Comparison of ENCODE assay signal across 8 cellular contexts in genomic region chr11:534592-535518, GRCh38. TPM values are rescaled to one million over a fixed set of nuclear protein-coding genes. Genes with fewer than 3 reads are reported as not detected.
DNase-seq lines count a peak whose midpoint lies in the region; ATAC-seq and TF ChIP-seq lines count a peak whose summit lies in the region.

No MANE protein-coding gene starts in this region.

- H3K4me1 ChIP-seq in ascending aorta (peaks cover 13 to 26% of the 10 kb centered on the region in 2 donors), spleen (peaks cover 29 to 64% (median 54%) of the 10 kb centered on the region in 6 donors)

- H3K9me3 ChIP-seq in ascending aorta (no peaks in the 10 kb centered on the region), iPS-18c (ENCODE audit: control insufficient read depth, insufficient read depth, low read length) (no peaks in the 10 kb centered on the region), spleen (no peaks in the 10 kb centered on the region)

- TF ChIP-seq CTCF in ascending aorta (IDR thresholded peaks at IDR 0.05) (no peak), spleen (IDR thresholded peaks at IDR 0.05 in 8 of 11, conservative IDR thresholded peaks at IDR 0.05 in 3 of 11) (no peak)

- H3K27ac ChIP-seq in ascending aorta (peak overlapping the region; percentile 3 to 34), spleen (peak overlapping the region in 7 of 8 donors; percentile 3 to 95 (median 65))

- H3K36me3 ChIP-seq in ascending aorta (peaks cover 23 to 27% of the 10 kb centered on the region in 2 donors), spleen (peaks cover 0 to 36% (median 26%) of the 10 kb centered on the region in 6 donors)

- no peak for TF ChIP-seq POLR2A in spleen (IDR thresholded peaks at IDR 0.05)

- WGBS in spleen, 5 donors, result 1 to 2% (median 2%) methylated on average over 37 to 113 of the region's 115 CpGs

- intact Hi-C loops in ascending aorta (cut with DNase I) (loop anchor here (1.0 to 2.0 kb wide), 4 partner anchors 25 to 41 kb away; partner anchors contain the start of genes LMNTD2, PHRF1, RASSF7 and RNH1), spleen (cut with DNase I; ENCODE audit: low total_unique reads) (no loop called here)

- peak; percentile 1 for ATAC-seq in GM21825 (IDR thresholded peaks at IDR 0.05; ENCODE audit: unreplicated experiment)
- ATAC-seq in HG02840 (IDR thresholded peaks at IDR 0.05; ENCODE audit: low FRiP score, unreplicated experiment), result no peak
- no peak for ATAC-seq in HG03460 (IDR thresholded peaks at IDR 0.05; ENCODE audit: unreplicated experiment)

- peak overlapping the region; percentile 92 to 94 for H3K4me3 ChIP-seq in ascending aorta
- H3K4me3 ChIP-seq in iPS-18c (ENCODE audit: insufficient read depth, low read depth, low read length), result peak overlapping the region; percentile 80
- peak overlapping the region; percentile 66 to 96 (median 76) for H3K4me3 ChIP-seq in spleen

- DNase-seq in DMS53 (lab: John Stamatoyannopoulos, UW) (peak; percentile 83), NCI-H526 (lab: John Stamatoyannopoulos, UW) (peak; percentile 46 to 87), ascending aorta (ENCODE audit: low spot score in 2 of 2) (no peak), spleen (peak; percentile 89)

- H3K27me3 ChIP-seq in ascending aorta (no peaks in the 10 kb centered on the region), spleen (replicated peaks in 1 of 7) (peaks cover 0 to 24% (median 0%) of the 10 kb centered on the region in 7 donors)

RNA-seq across cellular contexts. Expression of gene HRAS, which starts 0.5 kb away (rescaled TPM):
- total RNA-seq in ascending aorta (21.6 TPM), spleen (10 to 100 TPM; 16.6 to 33.6 (median 30.3) TPM)
- polyA plus RNA-seq in spleen, result 10 to 100 TPM; 70.0 to 90.9 (median 90.7) TPM

RNA-seq across cellular contexts. Expression of gene LRRC56, which starts 2.5 kb away (rescaled TPM):
- total RNA-seq in ascending aorta, result not detected
- total RNA-seq in spleen, result 1 to 10 TPM; 1.0 to 3.3 (median 2.2) TPM
- polyA plus RNA-seq in spleen, result 1 to 10 TPM; 2.2 to 4.6 (median 4.1) TPM

RNA-seq across cellular contexts. Expression of gene LMNTD2, which starts 25.7 kb away (rescaled TPM):
- 1.1 TPM for total RNA-seq in ascending aorta
- total RNA-seq in spleen, result 10 to 100 TPM in 1 of 7 donors, 1 to 10 TPM in 6; 3.9 to 10.1 (median 6.3) TPM
- polyA plus RNA-seq in spleen, result 1 to 10 TPM; 5.0 to 8.3 (median 5.1) TPM

RNA-seq across cellular contexts. Expression of gene RASSF7, which starts 25.9 kb away (rescaled TPM):
- 3.5 TPM for total RNA-seq in ascending aorta
- total RNA-seq in spleen, result 10 to 100 TPM in 6 of 7 donors, 1 to 10 TPM in 1; 8.3 to 39.6 (median 20.4) TPM
- 10 to 100 TPM; 29.7 to 34.5 (median 30.7) TPM for polyA plus RNA-seq in spleen

RNA-seq across cellular contexts. Expression of gene RNH1, which starts 27.8 kb away (rescaled TPM):
- total RNA-seq in ascending aorta (649 TPM), spleen (100 to 1,000 TPM; 133 to 159 (median 147) TPM)
- polyA plus RNA-seq in spleen, result 100 to 1,000 TPM in 1 of 3 donors, 10 to 100 TPM in 2; 72.8 to 143 (median 83.8) TPM

Comparison
In these comparisons a context has a peak if more than half of its experiments do, and no peak if none do; other contexts are left out.
1. DNase-seq: peak in DMS53 (single experiment), NCI-H526 (2 of 2) and spleen (single experiment); none in ascending aorta (0 of 2).
2. Peak in every context shown above with its lines, with median percentiles within 50 percentile points of each other: H3K4me3 ChIP-seq.